Comparison of ENCODE assay signal across 18 cellular contexts in genomic region chr5:168423971-168424370, GRCh38.
"Had no signal": no experiment of that assay in that cellular context is flagged by ENCODE, and none has a peak within 500 bp of the region (broad histone marks: within the 10 kb centered on the region; RNA-seq: fewer than 3 reads in every experiment).

No MANE protein-coding gene starts in this region.

- H3K27me3 ChIP-seq: foreskin keratinocyte, ovary, suprapubic skin, thyroid gland, vagina had no signal

- ATAC-seq: effector memory CD8-positive, alpha-beta T cell; foreskin keratinocyte; left colon; naive thymus-derived CD4-positive, alpha-beta T cell; stimulated activated effector memory CD8-positive, alpha-beta T cell treated with anti-CD3 and anti-CD28 coated beads, Interleukin-12 subunit alpha, Interleukin-12 subunit beta, amount 100 ng/mL, for 72 hours; stimulated activated naive CD8-positive, alpha-beta T cell treated with anti-CD3 and anti-CD28 coated beads, Interleukin-15, Interleukin-2, amounts not matched to agents 100 U/mL and 50 U/mL, for 24 hours had no signal

- H3K9me3 Mint-ChIP-seq: dendritic cell treated with granulocyte-macrophage colony-stimulating factor and Interleukin-4, amounts not matched to agents 40 ng/mL and 50 ng/mL, for 4 days; effector memory CD8-positive, alpha-beta T cell; naive thymus-derived CD4-positive, alpha-beta T cell; stimulated activated effector memory CD8-positive, alpha-beta T cell treated with anti-CD3 and anti-CD28 coated beads, Interleukin-12 subunit alpha, Interleukin-12 subunit beta, amount 100 ng/mL, for 72 hours; type B pancreatic cell had no signal

- H3K9me3 ChIP-seq: ovary, suprapubic skin, thyroid gland, vagina had no signal

- H3K27me3 Mint-ChIP-seq: dendritic cell treated with granulocyte-macrophage colony-stimulating factor and Interleukin-4, amounts not matched to agents 40 ng/mL and 50 ng/mL, for 4 days; type B pancreatic cell had no signal

- H3K36me3 ChIP-seq: ovary, suprapubic skin, thyroid gland, vagina had no signal

- H3K4me1 ChIP-seq: foreskin keratinocyte, suprapubic skin, thyroid gland, vagina had no signal

- H3K27ac Mint-ChIP-seq: dendritic cell treated with granulocyte-macrophage colony-stimulating factor and Interleukin-4, amounts not matched to agents 40 ng/mL and 50 ng/mL, for 4 days; effector memory CD8-positive, alpha-beta T cell; naive thymus-derived CD4-positive, alpha-beta T cell; stimulated activated effector memory CD8-positive, alpha-beta T cell treated with anti-CD3 and anti-CD28 coated beads, Interleukin-12 subunit alpha, Interleukin-12 subunit beta, amount 100 ng/mL, for 72 hours; type B pancreatic cell had no signal

- H3K36me3 Mint-ChIP-seq: stimulated activated effector memory CD8-positive, alpha-beta T cell treated with anti-CD3 and anti-CD28 coated beads, Interleukin-12 subunit alpha, Interleukin-12 subunit beta, amount 100 ng/mL, for 72 hours had no signal

- H3K27ac ChIP-seq: foreskin keratinocyte, ovary, suprapubic skin, thyroid gland, vagina had no signal

- FAIRE-seq: colon had no signal

- H3K4me1 Mint-ChIP-seq: stimulated activated effector memory CD8-positive, alpha-beta T cell treated with anti-CD3 and anti-CD28 coated beads, Interleukin-12 subunit alpha, Interleukin-12 subunit beta, amount 100 ng/mL, for 72 hours had no signal

- H3K4me3 Mint-ChIP-seq: dendritic cell treated with granulocyte-macrophage colony-stimulating factor and Interleukin-4, amounts not matched to agents 40 ng/mL and 50 ng/mL, for 4 days; effector memory CD8-positive, alpha-beta T cell; naive thymus-derived CD4-positive, alpha-beta T cell; stimulated activated effector memory CD8-positive, alpha-beta T cell treated with anti-CD3 and anti-CD28 coated beads, Interleukin-12 subunit alpha, Interleukin-12 subunit beta, amount 100 ng/mL, for 72 hours; type B pancreatic cell had no signal

- H3K4me3 ChIP-seq: ovary, suprapubic skin, thyroid gland, vagina had no signal

- DNase-seq: effector memory CD8-positive, alpha-beta T cell; foreskin keratinocyte; hippocampal formation; left colon; mammary epithelial cell; naive thymus-derived CD4-positive, alpha-beta T cell; ovary; right cardiac atrium; stimulated activated CD4-positive, alpha-beta T cell treated with anti-CD3 and anti-CD28 coated beads, Interleukin-4, amount 100 ng/mL, for 1 hour; stimulated activated CD8-positive, alpha-beta memory T cell treated with anti-CD3 and anti-CD28 coated beads, Interleukin-4, amount 100 ng/mL, for 48 hours; stimulated activated naive CD8-positive, alpha-beta T cell treated with anti-CD3 and anti-CD28 coated beads, Interleukin-15, Interleukin-2, amounts not matched to agents 100 U/mL and 50 U/mL, for 24 hours; thyroid gland had no signal
